ENCODE assay signal across 9 cellular contexts in the genomic region with DNA sequence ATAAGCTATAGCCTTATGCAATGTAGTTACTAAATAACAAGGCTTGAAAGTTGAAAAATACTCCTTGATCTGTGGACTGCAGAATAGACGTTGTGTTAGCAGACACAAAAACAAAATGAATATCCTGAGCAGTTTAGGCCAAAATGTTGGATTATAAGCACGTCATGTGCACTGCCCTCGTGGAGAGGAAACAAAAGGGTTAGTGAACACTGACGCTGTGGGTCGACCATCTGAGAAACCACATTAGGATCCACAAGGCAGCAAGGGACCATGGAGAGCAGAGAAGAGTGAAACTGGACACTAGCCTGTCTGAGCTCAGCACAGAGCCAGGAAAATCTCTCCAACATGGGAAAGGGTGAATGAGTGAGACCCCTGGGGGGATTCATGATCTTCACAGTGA.
"Had no signal": no experiment of that assay in that cellular context is flagged by ENCODE, and none has a peak within 500 bp of the region (broad histone marks: within the 10 kb centered on the region; RNA-seq: fewer than 3 reads in every experiment).

No MANE protein-coding gene starts in this region.

- H3K36me3 ChIP-seq: HAP-1 had no signal

- DNase-seq: GM23248, GOT3, H7, H9, HCEC 1CT, HFFc6 had no signal

- ATAC-seq: GM23338, HCT116 had no signal

- H3K4me1 ChIP-seq: HAP-1 had no signal

- H3K9me3 ChIP-seq: HAP-1 had no signal

- H3K4me3 ChIP-seq: GM23248, GM23338, HAP-1 had no signal

- H3K27ac ChIP-seq: GM23248 had no signal

- H3K4me2 ChIP-seq: GM23338 had no signal

- H3K9ac ChIP-seq: GM23248 had no signal
